In genomic region chr13:97588993-97589392, GRCh38 we compare ENCODE assay signal across 1 cellular context.
TF ChIP-seq lines count a peak whose summit lies in the region.

No MANE protein-coding gene starts in this region.

TF ChIP-seq in H1, 55 proteins besides CTCF, POLR2A, EP300 and RAD21 (continued from another document):
- TF ChIP-seq CTBP2 (IDR thresholded peaks at IDR 0.05; ENCODE audit: borderline replicate concordance, insufficient read depth, insufficient read length, low read length) (no peak), SRF (IDR thresholded peaks at IDR 0.05; ENCODE audit: low read depth, low read length) (no peak), PHF8 (conservative IDR thresholded peaks at IDR 0.05; ENCODE audit: low read depth, low read length) (no peak), CBX5 (IDR thresholded peaks at IDR 0.05; ENCODE audit: low read depth, low read length) (no peak), BRCA1 (IDR thresholded peaks at IDR 0.05; ENCODE audit: low read depth, low read length) (no peak), E2F6 (IDR thresholded peaks at IDR 0.05) (no peak)
